Comparison of ENCODE assay signal across 15 cellular contexts in the genomic region with DNA sequence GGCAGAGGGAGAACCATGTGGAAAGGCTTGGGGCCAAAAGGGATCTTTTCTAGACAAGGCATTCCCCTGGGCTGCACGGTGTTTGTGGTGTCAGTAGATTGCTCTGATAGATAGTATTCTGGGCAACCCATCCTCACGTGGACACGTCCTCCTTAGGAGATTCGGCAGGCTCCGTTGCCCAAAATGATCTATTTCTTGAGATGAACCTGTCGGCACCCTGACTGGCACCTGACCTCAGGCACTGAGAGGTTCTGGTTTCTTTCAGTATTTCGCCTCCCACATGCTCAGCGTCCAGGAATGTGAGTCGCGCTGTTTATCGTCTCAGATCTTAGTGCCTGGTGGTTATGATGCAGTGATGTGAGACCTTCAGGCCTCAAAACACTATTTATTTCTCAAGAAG.
DNase-seq lines count a peak whose midpoint lies in the region; ATAC-seq and TF ChIP-seq lines count a peak whose summit lies in the region.
"Had no signal": no experiment of that assay in that cellular context is flagged by ENCODE, and none has a peak within 500 bp of the region (broad histone marks: within the 10 kb centered on the region; RNA-seq: fewer than 3 reads in every experiment).

No MANE protein-coding gene starts in this region.

- no peak overlapping the region for H3K4me2 ChIP-seq in GM23338

- no peak for ATAC-seq in left cardiac atrium
- no peak for ATAC-seq in GM23338
- ATAC-seq in HG03045 (IDR thresholded peaks at IDR 0.05; ENCODE audit: unreplicated experiment): no peak
- no peak for ATAC-seq in HG02678 (IDR thresholded peaks at IDR 0.05; ENCODE audit: unreplicated experiment)
- ATAC-seq: K562, left lung had no signal

- intact Hi-C loops in left cardiac atrium (cut with DNase I): no loop called here

- H3K4me3 ChIP-seq in cardiac muscle cell: no peak overlapping the region
- H3K4me3 ChIP-seq in fibroblast of mammary gland (ENCODE audit: control insufficient read depth, low read depth, low read length): no peak overlapping the region
- no peak overlapping the region for H3K4me3 ChIP-seq in GM23338
- H3K4me3 ChIP-seq: K562, left lung had no signal

- H3K27me3 ChIP-seq in cardiac muscle cell (no peaks in the 10 kb centered on the region), GM23338 (ENCODE audit: insufficient read depth) (no peaks in the 10 kb centered on the region)

- H3K36me3 ChIP-seq in cardiac muscle cell: no peaks in the 10 kb centered on the region
- H3K36me3 ChIP-seq in GM23338 (ENCODE audit: insufficient read depth): no peaks in the 10 kb centered on the region
- H3K36me3 ChIP-seq: left lung had no signal

- DNase-seq in cardiac muscle cell (ENCODE audit: low read depth in 1 of 2, low spot score in 1 of 2) (peak; percentile 67 to 68), left cardiac atrium (no peak), RPMI7951 (ENCODE audit: low read depth) (peak; percentile 29), fibroblast of mammary gland (ENCODE audit: low read depth) (peak; percentile 59), GM23338 (ENCODE audit: low spot score) (no peak)
- DNase-seq in stimulated activated CD8-positive, alpha-beta memory T cell treated with anti-CD3 and anti-CD28 coated beads, Interleukin-4, amount 100 ng/mL, for 48 hours: peak; percentile 59
- DNase-seq: CD4-positive, CD25-positive, alpha-beta regulatory T cell; central memory CD4-positive, alpha-beta T cell; left lung; NCI-H748 treated with DMSO at 0.1 percent for 48 hours; SW 1271 had no signal

- TF ChIP-seq CTCF in cardiac muscle cell (IDR thresholded peaks at IDR 0.05; ENCODE audit: low read depth, low read length) (no peak), fibroblast of mammary gland (conservative IDR thresholded peaks at IDR 0.05; ENCODE audit: control insufficient read depth, insufficient read depth, low read depth, low read length) (no peak), GM23338 (conservative IDR thresholded peaks at IDR 0.05; ENCODE audit: low read depth in 2 of 2) (no peak)

- peaks cover 12% of the 10 kb centered on the region; the same call in 2 of the 3 replicates for H3K4me1 Mint-ChIP-seq in GM23338

- peaks cover 2% of the 10 kb centered on the region for H3K27me3 Mint-ChIP-seq in GM23338 (ENCODE audit: insufficient read depth, low read depth, poor library complexity)

- no peak overlapping the region for H3K4me3 Mint-ChIP-seq in GM23338
- H3K4me3 Mint-ChIP-seq: CD4-positive, CD25-positive, alpha-beta regulatory T cell; neural crest cell had no signal

- H3K4me1 ChIP-seq in cardiac muscle cell (ENCODE audit: low read depth) (peaks cover 31% of the 10 kb centered on the region), GM23338 (ENCODE audit: insufficient read depth) (no peaks in the 10 kb centered on the region; the same call in 1 of the 2 replicates)
- H3K4me1 ChIP-seq: left lung had no signal

- H3F3A ChIP-seq in GM23338 (replicated peaks; ENCODE audit: low read depth): no peaks in the 10 kb centered on the region

- no peaks in the 10 kb centered on the region for H3K79me2 ChIP-seq in GM23338 (replicated peaks; ENCODE audit: insufficient read depth)

- no peaks in the 10 kb centered on the region for H3K36me3 Mint-ChIP-seq in GM23338 (ENCODE audit: low read depth)
- H3K36me3 Mint-ChIP-seq: CD4-positive, CD25-positive, alpha-beta regulatory T cell had no signal

- no peaks in the 10 kb centered on the region for H3K9me3 Mint-ChIP-seq in GM23338
- H3K9me3 Mint-ChIP-seq: neural crest cell had no signal

- no peak overlapping the region for H2AFZ ChIP-seq in GM23338

- no peak overlapping the region for H3K27ac Mint-ChIP-seq in GM23338
- H3K27ac Mint-ChIP-seq: CD4-positive, CD25-positive, alpha-beta regulatory T cell had no signal

- H3K9me3 ChIP-seq in cardiac muscle cell (ENCODE audit: low read depth): no peaks in the 10 kb centered on the region
- H3K9me3 ChIP-seq: left lung had no signal

- H3K9me2 ChIP-seq in GM23338 (ENCODE audit: insufficient read depth): no peaks in the 10 kb centered on the region

- H4K20me1 ChIP-seq in GM23338 (replicated peaks; ENCODE audit: insufficient read depth): no peaks in the 10 kb centered on the region

- H3K27ac ChIP-seq in cardiac muscle cell: peak overlapping the region; percentile 54
- H3K27ac ChIP-seq in GM23338 (ENCODE audit: low read depth): no peak overlapping the region
- H3K27ac ChIP-seq: left lung had no signal

TF ChIP-seq in GM23338, 12 proteins besides CTCF, POLR2A, EP300 and RAD21:
- TF ChIP-seq NANOG (IDR thresholded peaks at IDR 0.05; ENCODE audit: borderline replicate concordance): no peak

Comparison
In these comparisons a context has a peak if more than half of its experiments do, and no peak if none do; other contexts are left out.
1. DNase-seq: peak in cardiac muscle cell (2 of 2), RPMI7951 (single experiment), fibroblast of mammary gland (single experiment) and stimulated activated CD8-positive, alpha-beta memory T cell treated with anti-CD3 and anti-CD28 coated beads, Interleukin-4, amount 100 ng/mL, for 48 hours (single experiment); none in left cardiac atrium (single experiment) and GM23338 (single experiment).